In the genomic region with DNA sequence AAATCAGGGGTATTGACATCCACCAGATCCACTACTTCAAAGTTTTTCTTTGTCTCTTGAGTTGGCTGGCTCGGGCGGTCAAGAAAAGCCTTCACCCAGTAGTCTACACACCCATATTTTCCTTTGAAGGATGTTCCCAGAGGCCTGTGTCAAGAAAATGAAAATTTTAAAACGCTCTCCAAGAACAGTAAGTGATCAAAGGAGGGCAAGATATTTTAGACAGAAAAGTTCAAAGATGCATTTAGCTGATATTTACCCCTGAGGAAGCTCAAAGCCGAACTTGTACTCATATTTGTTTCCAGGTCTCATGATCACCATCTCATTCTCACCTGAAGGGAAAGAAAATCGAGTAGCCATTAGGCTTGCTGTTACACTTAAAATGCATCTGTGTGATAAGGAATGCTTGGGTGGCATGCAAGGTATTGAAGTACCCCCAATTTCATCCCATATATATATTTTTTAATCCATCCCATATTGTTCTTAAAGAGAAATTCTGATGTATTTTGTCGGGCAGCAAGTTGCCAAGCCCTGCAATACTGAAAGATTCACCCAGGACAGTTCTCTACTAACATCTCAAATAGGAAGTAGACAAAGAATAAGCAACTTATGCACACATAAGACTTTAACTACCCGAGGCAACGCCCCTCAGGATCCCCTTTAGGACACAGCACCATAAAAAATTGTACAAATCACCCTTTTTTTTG, we compare ENCODE assay signal across 1 cellular context.
TF ChIP-seq lines count a peak whose summit lies in the region.

No MANE protein-coding gene starts in this region.

TF ChIP-seq in GM12878, 131 proteins besides CTCF, POLR2A, EP300 and RAD21:
- TF ChIP-seq SMAD5 (IDR thresholded peaks at IDR 0.05; ENCODE audit: low read depth): 0 out of 2 replicates have a peak, but pooled peaks have one; percentile 46
- TF ChIP-seq CHD1 (IDR thresholded peaks at IDR 0.05; ENCODE audit: low read depth, low read length): 0 out of 2 replicates have a peak, but pooled peaks have one; percentile 46
- TF ChIP-seq DPF2 (IDR thresholded peaks at IDR 0.05): no peak
- TF ChIP-seq RBBP5 (conservative IDR thresholded peaks at IDR 0.05): no peak
